1 cellular context compared by ENCODE assay signal in the genomic region with DNA sequence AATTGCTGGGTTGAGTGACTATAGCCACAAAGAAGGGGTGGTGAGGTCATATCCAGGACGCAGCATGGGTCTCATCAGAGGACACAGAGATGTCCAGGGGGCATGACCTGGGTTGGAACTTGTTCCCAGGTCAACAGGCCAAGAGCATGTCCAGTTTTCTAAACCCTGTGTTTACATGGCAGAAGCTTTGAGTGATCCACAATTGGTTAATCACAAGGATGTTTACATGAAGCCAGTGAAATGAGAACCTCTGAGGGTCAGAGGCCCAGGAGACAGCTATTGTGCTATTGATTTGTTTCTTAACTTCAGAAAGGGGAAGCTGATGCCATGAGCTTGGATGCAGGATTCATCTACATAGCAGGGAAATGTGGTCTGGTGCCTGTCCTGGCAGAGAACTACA.
A peak's percentile ranks its signal among the peaks of the same experiment; 100 is the strongest.
TF ChIP-seq lines count a peak whose summit lies in the region.

No MANE protein-coding gene starts in this region.

TF ChIP-seq in HepG2, 621 proteins besides CTCF, POLR2A, EP300 and RAD21 (continued from another document and continues in another):
- TF ChIP-seq, protein P1, sequence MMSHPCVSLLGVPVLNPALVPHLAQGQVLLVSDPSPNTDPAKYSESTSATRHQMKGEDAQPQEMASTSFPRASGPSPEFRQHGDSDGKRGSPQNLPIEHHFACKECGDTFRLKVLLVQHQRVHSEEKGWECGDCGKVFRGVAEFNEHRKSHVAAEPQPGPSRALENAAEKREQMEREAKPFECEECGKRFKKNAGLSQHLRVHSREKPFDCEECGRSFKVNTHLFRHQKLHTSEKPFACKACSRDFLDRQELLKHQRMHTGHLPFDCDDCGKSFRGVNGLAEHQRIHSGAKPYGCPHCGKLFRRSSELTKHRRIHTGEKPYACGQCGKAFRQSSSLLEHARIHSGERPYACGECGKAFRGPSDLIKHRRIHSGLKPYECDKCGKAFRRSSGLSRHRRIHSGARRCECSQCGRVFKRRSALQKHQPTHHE (CRISPR knock-in tag; IDR thresholded peaks at IDR 0.05; ENCODE audit: borderline replicate concordance) = no peak
- TF ChIP-seq PRMT3 (CRISPR knock-in tag; IDR thresholded peaks at IDR 0.05; ENCODE audit: borderline replicate concordance, low read depth) (no peak), SOX6 (IDR thresholded peaks at IDR 0.05) (no peak), SOX6 (CRISPR knock-in tag; IDR thresholded peaks at IDR 0.05) (peak; percentile 93), POGZ (CRISPR knock-in tag; IDR thresholded peaks at IDR 0.05) (peak; percentile 75), ZBTB8A (CRISPR knock-in tag; IDR thresholded peaks at IDR 0.05; ENCODE audit: borderline replicate concordance, low read depth) (no peak), SOX13 (IDR thresholded peaks at IDR 0.05) (no peak), SOX13 (CRISPR knock-in tag; conservative IDR thresholded peaks at IDR 0.05 in 1 of 2, IDR thresholded peaks at IDR 0.05 in 1 of 2) (peak in 1 of 2 experiments; percentile 82; a peak in 2 of 4 replicates), TEAD2 (CRISPR knock-in tag; IDR thresholded peaks at IDR 0.05) (no peak), ZBTB38 (CRISPR knock-in tag; IDR thresholded peaks at IDR 0.05) (no peak), ZNF678 (CRISPR knock-in tag; IDR thresholded peaks at IDR 0.05) (no peak), HCFC1 (IDR thresholded peaks at IDR 0.05; ENCODE audit: low read depth, low read length) (no peak), DR1 (CRISPR knock-in tag; IDR thresholded peaks at IDR 0.05) (no peak), KDM1A (CRISPR knock-in tag; IDR thresholded peaks at IDR 0.05) (0 out of 2 replicates have a peak, but pooled peaks have one; percentile 10), NR3C1 (CRISPR knock-in tag; IDR thresholded peaks at IDR 0.05) (no peak), SAP130 (CRISPR knock-in tag; IDR thresholded peaks at IDR 0.05; ENCODE audit: low read depth) (peak; percentile 42; the same call in 1 of the 2 replicates), CEBPB (IDR thresholded peaks at IDR 0.05; ENCODE audit: borderline replicate concordance, low read depth, low read length) (no peak), TGIF2 (CRISPR knock-in tag; IDR thresholded peaks at IDR 0.05) (no peak), ZNF766 (CRISPR knock-in tag; IDR thresholded peaks at IDR 0.05; ENCODE audit: borderline replicate concordance) (no peak), ZNF143 (CRISPR knock-in tag; IDR thresholded peaks at IDR 0.05) (no peak), ZNF557 (CRISPR knock-in tag; IDR thresholded peaks at IDR 0.05) (no peak), SALL1 (CRISPR knock-in tag; IDR thresholded peaks at IDR 0.05) (peak; percentile 98), ZNF124 (CRISPR knock-in tag; IDR thresholded peaks at IDR 0.05) (no peak), MTA3 (CRISPR knock-in tag; IDR thresholded peaks at IDR 0.05) (no peak), KMT2A (CRISPR knock-in tag; IDR thresholded peaks at IDR 0.05) (no peak), PLRG1 (conservative IDR thresholded peaks at IDR 0.05) (no peak), SP1 (IDR thresholded peaks at IDR 0.05) (no peak), SP1 (CRISPR knock-in tag; IDR thresholded peaks at IDR 0.05) (no peak), MAFF (IDR thresholded peaks at IDR 0.05; ENCODE audit: low read depth, low read length) (no peak), KLF12 (CRISPR knock-in tag; IDR thresholded peaks at IDR 0.05; ENCODE audit: borderline replicate concordance) (peak; percentile 25; the same call in 1 of the 2 replicates), HOXD1 (CRISPR knock-in tag; IDR thresholded peaks at IDR 0.05) (0 out of 2 replicates have a peak, but pooled peaks have one; percentile 53), ZSCAN29 (CRISPR knock-in tag; conservative IDR thresholded peaks at IDR 0.05) (0 out of 2 replicates have a peak, but pooled peaks have one; percentile 39), SKI (IDR thresholded peaks at IDR 0.05; ENCODE audit: partially characterized antibody) (peak; percentile 76), FLYWCH1 (CRISPR knock-in tag; IDR thresholded peaks at IDR 0.05) (no peak), HDAC2 (CRISPR knock-in tag; IDR thresholded peaks at IDR 0.05) (no peak), ZNF232 (CRISPR knock-in tag; IDR thresholded peaks at IDR 0.05; ENCODE audit: borderline replicate concordance) (peak; percentile 69; the same call in 1 of the 2 replicates), RORA (CRISPR knock-in tag; IDR thresholded peaks at IDR 0.05) (no peak), ZNF652 (CRISPR knock-in tag; IDR thresholded peaks at IDR 0.05; ENCODE audit: borderline replicate concordance, low read depth) (peak; percentile 93)
- TF ChIP-seq, protein P2, sequence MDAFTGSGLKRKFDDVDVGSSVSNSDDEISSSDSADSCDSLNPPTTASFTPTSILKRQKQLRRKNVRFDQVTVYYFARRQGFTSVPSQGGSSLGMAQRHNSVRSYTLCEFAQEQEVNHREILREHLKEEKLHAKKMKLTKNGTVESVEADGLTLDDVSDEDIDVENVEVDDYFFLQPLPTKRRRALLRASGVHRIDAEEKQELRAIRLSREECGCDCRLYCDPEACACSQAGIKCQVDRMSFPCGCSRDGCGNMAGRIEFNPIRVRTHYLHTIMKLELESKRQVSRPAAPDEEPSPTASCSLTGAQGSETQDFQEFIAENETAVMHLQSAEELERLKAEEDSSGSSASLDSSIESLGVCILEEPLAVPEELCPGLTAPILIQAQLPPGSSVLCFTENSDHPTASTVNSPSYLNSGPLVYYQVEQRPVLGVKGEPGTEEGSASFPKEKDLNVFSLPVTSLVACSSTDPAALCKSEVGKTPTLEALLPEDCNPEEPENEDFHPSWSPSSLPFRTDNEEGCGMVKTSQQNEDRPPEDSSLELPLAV (CRISPR knock-in tag; conservative IDR thresholded peaks at IDR 0.05; ENCODE audit: low read depth) = no peak
- TF ChIP-seq, protein P3, sequence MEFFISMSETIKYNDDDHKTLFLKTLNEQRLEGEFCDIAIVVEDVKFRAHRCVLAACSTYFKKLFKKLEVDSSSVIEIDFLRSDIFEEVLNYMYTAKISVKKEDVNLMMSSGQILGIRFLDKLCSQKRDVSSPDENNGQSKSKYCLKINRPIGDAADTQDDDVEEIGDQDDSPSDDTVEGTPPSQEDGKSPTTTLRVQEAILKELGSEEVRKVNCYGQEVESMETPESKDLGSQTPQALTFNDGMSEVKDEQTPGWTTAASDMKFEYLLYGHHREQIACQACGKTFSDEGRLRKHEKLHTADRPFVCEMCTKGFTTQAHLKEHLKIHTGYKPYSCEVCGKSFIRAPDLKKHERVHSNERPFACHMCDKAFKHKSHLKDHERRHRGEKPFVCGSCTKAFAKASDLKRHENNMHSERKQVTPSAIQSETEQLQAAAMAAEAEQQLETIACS (CRISPR knock-in tag; IDR thresholded peaks at IDR 0.05) = no peak
- TF ChIP-seq, protein P4, sequence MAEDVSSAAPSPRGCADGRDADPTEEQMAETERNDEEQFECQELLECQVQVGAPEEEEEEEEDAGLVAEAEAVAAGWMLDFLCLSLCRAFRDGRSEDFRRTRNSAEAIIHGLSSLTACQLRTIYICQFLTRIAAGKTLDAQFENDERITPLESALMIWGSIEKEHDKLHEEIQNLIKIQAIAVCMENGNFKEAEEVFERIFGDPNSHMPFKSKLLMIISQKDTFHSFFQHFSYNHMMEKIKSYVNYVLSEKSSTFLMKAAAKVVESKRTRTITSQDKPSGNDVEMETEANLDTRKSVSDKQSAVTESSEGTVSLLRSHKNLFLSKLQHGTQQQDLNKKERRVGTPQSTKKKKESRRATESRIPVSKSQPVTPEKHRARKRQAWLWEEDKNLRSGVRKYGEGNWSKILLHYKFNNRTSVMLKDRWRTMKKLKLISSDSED (CRISPR knock-in tag; IDR thresholded peaks at IDR 0.05) = no peak
- TF ChIP-seq, protein P5, sequence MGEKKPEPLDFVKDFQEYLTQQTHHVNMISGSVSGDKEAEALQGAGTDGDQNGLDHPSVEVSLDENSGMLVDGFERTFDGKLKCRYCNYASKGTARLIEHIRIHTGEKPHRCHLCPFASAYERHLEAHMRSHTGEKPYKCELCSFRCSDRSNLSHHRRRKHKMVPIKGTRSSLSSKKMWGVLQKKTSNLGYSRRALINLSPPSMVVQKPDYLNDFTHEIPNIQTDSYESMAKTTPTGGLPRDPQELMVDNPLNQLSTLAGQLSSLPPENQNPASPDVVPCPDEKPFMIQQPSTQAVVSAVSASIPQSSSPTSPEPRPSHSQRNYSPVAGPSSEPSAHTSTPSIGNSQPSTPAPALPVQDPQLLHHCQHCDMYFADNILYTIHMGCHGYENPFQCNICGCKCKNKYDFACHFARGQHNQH (CRISPR knock-in tag; IDR thresholded peaks at IDR 0.05) = 0 out of 2 replicates have a peak, but pooled peaks have one; percentile 25
- TF ChIP-seq, protein P6, sequence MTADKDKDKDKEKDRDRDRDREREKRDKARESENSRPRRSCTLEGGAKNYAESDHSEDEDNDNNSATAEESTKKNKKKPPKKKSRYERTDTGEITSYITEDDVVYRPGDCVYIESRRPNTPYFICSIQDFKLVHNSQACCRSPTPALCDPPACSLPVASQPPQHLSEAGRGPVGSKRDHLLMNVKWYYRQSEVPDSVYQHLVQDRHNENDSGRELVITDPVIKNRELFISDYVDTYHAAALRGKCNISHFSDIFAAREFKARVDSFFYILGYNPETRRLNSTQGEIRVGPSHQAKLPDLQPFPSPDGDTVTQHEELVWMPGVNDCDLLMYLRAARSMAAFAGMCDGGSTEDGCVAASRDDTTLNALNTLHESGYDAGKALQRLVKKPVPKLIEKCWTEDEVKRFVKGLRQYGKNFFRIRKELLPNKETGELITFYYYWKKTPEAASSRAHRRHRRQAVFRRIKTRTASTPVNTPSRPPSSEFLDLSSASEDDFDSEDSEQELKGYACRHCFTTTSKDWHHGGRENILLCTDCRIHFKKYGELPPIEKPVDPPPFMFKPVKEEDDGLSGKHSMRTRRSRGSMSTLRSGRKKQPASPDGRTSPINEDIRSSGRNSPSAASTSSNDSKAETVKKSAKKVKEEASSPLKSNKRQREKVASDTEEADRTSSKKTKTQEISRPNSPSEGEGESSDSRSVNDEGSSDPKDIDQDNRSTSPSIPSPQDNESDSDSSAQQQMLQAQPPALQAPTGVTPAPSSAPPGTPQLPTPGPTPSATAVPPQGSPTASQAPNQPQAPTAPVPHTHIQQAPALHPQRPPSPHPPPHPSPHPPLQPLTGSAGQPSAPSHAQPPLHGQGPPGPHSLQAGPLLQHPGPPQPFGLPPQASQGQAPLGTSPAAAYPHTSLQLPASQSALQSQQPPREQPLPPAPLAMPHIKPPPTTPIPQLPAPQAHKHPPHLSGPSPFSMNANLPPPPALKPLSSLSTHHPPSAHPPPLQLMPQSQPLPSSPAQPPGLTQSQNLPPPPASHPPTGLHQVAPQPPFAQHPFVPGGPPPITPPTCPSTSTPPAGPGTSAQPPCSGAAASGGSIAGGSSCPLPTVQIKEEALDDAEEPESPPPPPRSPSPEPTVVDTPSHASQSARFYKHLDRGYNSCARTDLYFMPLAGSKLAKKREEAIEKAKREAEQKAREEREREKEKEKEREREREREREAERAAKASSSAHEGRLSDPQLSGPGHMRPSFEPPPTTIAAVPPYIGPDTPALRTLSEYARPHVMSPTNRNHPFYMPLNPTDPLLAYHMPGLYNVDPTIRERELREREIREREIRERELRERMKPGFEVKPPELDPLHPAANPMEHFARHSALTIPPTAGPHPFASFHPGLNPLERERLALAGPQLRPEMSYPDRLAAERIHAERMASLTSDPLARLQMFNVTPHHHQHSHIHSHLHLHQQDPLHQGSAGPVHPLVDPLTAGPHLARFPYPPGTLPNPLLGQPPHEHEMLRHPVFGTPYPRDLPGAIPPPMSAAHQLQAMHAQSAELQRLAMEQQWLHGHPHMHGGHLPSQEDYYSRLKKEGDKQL (CRISPR knock-in tag; IDR thresholded peaks at IDR 0.05; ENCODE audit: low read depth) = peak; percentile 20; the same call in 1 of the 2 replicates
- TF ChIP-seq, protein P7, sequence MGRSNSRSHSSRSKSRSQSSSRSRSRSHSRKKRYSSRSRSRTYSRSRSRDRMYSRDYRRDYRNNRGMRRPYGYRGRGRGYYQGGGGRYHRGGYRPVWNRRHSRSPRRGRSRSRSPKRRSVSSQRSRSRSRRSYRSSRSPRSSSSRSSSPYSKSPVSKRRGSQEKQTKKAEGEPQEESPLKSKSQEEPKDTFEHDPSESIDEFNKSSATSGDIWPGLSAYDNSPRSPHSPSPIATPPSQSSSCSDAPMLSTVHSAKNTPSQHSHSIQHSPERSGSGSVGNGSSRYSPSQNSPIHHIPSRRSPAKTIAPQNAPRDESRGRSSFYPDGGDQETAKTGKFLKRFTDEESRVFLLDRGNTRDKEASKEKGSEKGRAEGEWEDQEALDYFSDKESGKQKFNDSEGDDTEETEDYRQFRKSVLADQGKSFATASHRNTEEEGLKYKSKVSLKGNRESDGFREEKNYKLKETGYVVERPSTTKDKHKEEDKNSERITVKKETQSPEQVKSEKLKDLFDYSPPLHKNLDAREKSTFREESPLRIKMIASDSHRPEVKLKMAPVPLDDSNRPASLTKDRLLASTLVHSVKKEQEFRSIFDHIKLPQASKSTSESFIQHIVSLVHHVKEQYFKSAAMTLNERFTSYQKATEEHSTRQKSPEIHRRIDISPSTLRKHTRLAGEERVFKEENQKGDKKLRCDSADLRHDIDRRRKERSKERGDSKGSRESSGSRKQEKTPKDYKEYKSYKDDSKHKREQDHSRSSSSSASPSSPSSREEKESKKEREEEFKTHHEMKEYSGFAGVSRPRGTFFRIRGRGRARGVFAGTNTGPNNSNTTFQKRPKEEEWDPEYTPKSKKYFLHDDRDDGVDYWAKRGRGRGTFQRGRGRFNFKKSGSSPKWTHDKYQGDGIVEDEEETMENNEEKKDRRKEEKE (IDR thresholded peaks at IDR 0.05) = no peak
- TF ChIP-seq, protein P8, sequence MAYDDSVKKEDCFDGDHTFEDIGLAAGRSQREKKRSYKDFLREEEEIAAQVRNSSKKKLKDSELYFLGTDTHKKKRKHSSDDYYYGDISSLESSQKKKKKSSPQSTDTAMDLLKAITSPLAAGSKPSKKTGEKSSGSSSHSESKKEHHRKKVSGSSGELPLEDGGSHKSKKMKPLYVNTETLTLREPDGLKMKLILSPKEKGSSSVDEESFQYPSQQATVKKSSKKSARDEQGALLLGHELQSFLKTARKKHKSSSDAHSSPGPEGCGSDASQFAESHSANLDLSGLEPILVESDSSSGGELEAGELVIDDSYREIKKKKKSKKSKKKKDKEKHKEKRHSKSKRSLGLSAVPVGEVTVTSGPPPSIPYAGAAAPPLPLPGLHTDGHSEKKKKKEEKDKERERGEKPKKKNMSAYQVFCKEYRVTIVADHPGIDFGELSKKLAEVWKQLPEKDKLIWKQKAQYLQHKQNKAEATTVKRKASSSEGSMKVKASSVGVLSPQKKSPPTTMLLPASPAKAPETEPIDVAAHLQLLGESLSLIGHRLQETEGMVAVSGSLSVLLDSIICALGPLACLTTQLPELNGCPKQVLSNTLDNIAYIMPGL (CRISPR knock-in tag; IDR thresholded peaks at IDR 0.05; ENCODE audit: borderline replicate concordance in 1 of 2, low read depth in 1 of 2) = no peak
- TF ChIP-seq, protein P9, sequence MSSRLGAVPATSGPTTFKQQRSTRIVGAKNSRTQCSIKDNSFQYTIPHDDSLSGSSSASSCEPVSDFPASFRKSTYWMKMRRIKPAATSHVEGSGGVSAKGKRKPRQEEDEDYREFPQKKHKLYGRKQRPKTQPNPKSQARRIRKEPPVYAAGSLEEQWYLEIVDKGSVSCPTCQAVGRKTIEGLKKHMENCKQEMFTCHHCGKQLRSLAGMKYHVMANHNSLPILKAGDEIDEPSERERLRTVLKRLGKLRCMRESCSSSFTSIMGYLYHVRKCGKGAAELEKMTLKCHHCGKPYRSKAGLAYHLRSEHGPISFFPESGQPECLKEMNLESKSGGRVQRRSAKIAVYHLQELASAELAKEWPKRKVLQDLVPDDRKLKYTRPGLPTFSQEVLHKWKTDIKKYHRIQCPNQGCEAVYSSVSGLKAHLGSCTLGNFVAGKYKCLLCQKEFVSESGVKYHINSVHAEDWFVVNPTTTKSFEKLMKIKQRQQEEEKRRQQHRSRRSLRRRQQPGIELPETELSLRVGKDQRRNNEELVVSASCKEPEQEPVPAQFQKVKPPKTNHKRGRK (CRISPR knock-in tag; IDR thresholded peaks at IDR 0.05) = no peak
